In genomic region chr15:61702224-61703120, GRCh38 we compare ENCODE assay signal across 1 cellular context.
TF ChIP-seq lines count a peak whose summit lies in the region.

No MANE protein-coding gene starts in this region.

TF ChIP-seq in GM23338, 12 proteins besides CTCF, POLR2A, EP300 and RAD21 (continued from another document):
- TF ChIP-seq ZNF462 (CRISPR knock-in tag; IDR thresholded peaks at IDR 0.05) (no peak), EZH2 (IDR thresholded peaks at IDR 0.05; ENCODE audit: low read depth, unreplicated experiment) (no peak), POLR2AphosphoS5 (IDR thresholded peaks at IDR 0.05; ENCODE audit: low read depth) (no peak), JUNB (IDR thresholded peaks at IDR 0.05; ENCODE audit: unreplicated experiment) (no peak)
TF ChIP-seq in GM23338: peak in this region for 0.
